In the genomic region with DNA sequence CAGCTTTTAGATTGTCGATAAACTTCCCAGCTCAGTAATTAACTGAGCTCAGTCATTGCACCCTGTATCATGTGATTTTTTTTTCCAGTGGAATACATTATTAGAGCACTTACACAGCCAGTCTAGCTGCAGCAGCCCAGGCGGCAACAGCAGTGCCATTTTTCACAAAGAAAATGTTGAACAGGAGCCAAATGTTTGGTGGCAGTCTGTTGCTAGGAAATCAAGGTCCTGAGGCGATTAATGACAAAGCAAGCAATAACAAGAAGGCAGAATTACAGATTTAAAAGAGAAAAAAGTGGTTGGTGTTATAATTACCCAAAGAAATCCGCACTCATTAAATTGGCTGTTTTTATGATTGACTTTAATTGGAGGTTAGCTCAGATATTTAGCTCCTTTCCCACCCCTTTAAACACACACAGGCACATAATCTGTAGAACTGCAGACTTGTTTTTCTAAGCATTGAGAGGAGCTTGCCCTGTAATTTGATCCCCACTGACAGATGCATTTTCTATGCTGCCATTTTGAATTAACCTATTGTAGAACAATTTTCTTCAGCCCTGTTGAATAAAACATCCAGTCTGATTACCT, we compare ENCODE assay signal across 1 cellular context.
A peak's percentile ranks its signal among the peaks of the same experiment; 100 is the strongest.
TF ChIP-seq lines count a peak whose summit lies in the region.

No MANE protein-coding gene starts in this region.

TF ChIP-seq in HEK293, 187 proteins besides CTCF, POLR2A, EP300 and RAD21 (continued from another document):
- TF ChIP-seq KLF10 (tag by site-specific recombination; IDR thresholded peaks at IDR 0.05) (peak; percentile 48; the same call in 1 of the 2 replicates), ZNF169 (tag by site-specific recombination; IDR thresholded peaks at IDR 0.05) (no peak), PRDM10 (tag by site-specific recombination; IDR thresholded peaks at IDR 0.05) (peak; percentile 58), ZNF837 (tag by site-specific recombination; IDR thresholded peaks at IDR 0.05) (no peak), ZNF677 (tag by site-specific recombination; IDR thresholded peaks at IDR 0.05) (no peak), ZNF626 (tag by site-specific recombination; IDR thresholded peaks at IDR 0.05) (0 out of 2 replicates have a peak, but pooled peaks have one; percentile 9), EGR2 (tag by site-specific recombination; IDR thresholded peaks at IDR 0.05; ENCODE audit: low read depth) (no peak), ZNF670 (tag by site-specific recombination; IDR thresholded peaks at IDR 0.05; ENCODE audit: low read depth) (no peak), ZNF10 (tag by site-specific recombination; IDR thresholded peaks at IDR 0.05) (no peak), ZNF610 (tag by site-specific recombination; IDR thresholded peaks at IDR 0.05; ENCODE audit: borderline replicate concordance) (peak; percentile 83), ZNF558 (tag by site-specific recombination; IDR thresholded peaks at IDR 0.05) (peak; percentile 58; the same call in 1 of the 2 replicates), ZNF324 (tag by site-specific recombination; IDR thresholded peaks at IDR 0.05) (peak; percentile 41; the same call in 1 of the 2 replicates), WT1 (tag by site-specific recombination; IDR thresholded peaks at IDR 0.05) (peak; percentile 93), ZNF239 (tag by site-specific recombination; IDR thresholded peaks at IDR 0.05) (no peak), TSHZ1 (tag by site-specific recombination; IDR thresholded peaks at IDR 0.05; ENCODE audit: borderline replicate concordance) (peak; percentile 78), ZNF292 (tag by site-specific recombination; IDR thresholded peaks at IDR 0.05; ENCODE audit: borderline replicate concordance, low read depth) (no peak), ZBTB1 (tag by site-specific recombination; IDR thresholded peaks at IDR 0.05) (peak; percentile 85; the same call in 1 of the 2 replicates), ZNF830 (tag by site-specific recombination; IDR thresholded peaks at IDR 0.05; ENCODE audit: low read depth) (no peak), GLIS2 (tag by site-specific recombination; IDR thresholded peaks at IDR 0.05) (no peak), ZNF114 (tag by site-specific recombination; IDR thresholded peaks at IDR 0.05) (no peak), ZNF555 (tag by site-specific recombination; conservative IDR thresholded peaks at IDR 0.05) (no peak), ZNF777 (tag by site-specific recombination; IDR thresholded peaks at IDR 0.05; ENCODE audit: borderline replicate concordance) (no peak), ZNF391 (tag by site-specific recombination; IDR thresholded peaks at IDR 0.05; ENCODE audit: borderline replicate concordance, low read depth) (no peak; the same call in 1 of the 2 replicates), ZNF223 (tag by site-specific recombination; IDR thresholded peaks at IDR 0.05) (no peak), ZBTB20 (tag by site-specific recombination; IDR thresholded peaks at IDR 0.05) (0 out of 2 replicates have a peak, but pooled peaks have one; percentile 17), KLF1 (tag by site-specific recombination; IDR thresholded peaks at IDR 0.05) (peak; percentile 90), ZNF701 (tag by site-specific recombination; IDR thresholded peaks at IDR 0.05) (no peak), PBX3 (CRISPR knock-in tag; IDR thresholded peaks at IDR 0.05) (no peak), ZNF792 (tag by site-specific recombination; IDR thresholded peaks at IDR 0.05) (no peak), ZNF24 (tag by site-specific recombination; IDR thresholded peaks at IDR 0.05) (peak; percentile 88), KLF7 (tag by site-specific recombination; IDR thresholded peaks at IDR 0.05; ENCODE audit: borderline replicate concordance) (no peak; the same call in 1 of the 2 replicates), ZNF707 (tag by site-specific recombination; IDR thresholded peaks at IDR 0.05) (no peak)
- TF ChIP-seq, protein P1, sequence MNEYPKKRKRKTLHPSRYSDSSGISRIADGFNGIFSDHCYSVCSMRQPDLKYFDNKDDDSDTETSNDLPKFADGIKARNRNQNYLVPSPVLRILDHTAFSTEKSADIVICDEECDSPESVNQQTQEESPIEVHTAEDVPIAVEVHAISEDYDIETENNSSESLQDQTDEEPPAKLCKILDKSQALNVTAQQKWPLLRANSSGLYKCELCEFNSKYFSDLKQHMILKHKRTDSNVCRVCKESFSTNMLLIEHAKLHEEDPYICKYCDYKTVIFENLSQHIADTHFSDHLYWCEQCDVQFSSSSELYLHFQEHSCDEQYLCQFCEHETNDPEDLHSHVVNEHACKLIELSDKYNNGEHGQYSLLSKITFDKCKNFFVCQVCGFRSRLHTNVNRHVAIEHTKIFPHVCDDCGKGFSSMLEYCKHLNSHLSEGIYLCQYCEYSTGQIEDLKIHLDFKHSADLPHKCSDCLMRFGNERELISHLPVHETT (tag by site-specific recombination; IDR thresholded peaks at IDR 0.05) = peak; percentile 58; the same call in 1 of the 2 replicates
- TF ChIP-seq, protein P2, sequence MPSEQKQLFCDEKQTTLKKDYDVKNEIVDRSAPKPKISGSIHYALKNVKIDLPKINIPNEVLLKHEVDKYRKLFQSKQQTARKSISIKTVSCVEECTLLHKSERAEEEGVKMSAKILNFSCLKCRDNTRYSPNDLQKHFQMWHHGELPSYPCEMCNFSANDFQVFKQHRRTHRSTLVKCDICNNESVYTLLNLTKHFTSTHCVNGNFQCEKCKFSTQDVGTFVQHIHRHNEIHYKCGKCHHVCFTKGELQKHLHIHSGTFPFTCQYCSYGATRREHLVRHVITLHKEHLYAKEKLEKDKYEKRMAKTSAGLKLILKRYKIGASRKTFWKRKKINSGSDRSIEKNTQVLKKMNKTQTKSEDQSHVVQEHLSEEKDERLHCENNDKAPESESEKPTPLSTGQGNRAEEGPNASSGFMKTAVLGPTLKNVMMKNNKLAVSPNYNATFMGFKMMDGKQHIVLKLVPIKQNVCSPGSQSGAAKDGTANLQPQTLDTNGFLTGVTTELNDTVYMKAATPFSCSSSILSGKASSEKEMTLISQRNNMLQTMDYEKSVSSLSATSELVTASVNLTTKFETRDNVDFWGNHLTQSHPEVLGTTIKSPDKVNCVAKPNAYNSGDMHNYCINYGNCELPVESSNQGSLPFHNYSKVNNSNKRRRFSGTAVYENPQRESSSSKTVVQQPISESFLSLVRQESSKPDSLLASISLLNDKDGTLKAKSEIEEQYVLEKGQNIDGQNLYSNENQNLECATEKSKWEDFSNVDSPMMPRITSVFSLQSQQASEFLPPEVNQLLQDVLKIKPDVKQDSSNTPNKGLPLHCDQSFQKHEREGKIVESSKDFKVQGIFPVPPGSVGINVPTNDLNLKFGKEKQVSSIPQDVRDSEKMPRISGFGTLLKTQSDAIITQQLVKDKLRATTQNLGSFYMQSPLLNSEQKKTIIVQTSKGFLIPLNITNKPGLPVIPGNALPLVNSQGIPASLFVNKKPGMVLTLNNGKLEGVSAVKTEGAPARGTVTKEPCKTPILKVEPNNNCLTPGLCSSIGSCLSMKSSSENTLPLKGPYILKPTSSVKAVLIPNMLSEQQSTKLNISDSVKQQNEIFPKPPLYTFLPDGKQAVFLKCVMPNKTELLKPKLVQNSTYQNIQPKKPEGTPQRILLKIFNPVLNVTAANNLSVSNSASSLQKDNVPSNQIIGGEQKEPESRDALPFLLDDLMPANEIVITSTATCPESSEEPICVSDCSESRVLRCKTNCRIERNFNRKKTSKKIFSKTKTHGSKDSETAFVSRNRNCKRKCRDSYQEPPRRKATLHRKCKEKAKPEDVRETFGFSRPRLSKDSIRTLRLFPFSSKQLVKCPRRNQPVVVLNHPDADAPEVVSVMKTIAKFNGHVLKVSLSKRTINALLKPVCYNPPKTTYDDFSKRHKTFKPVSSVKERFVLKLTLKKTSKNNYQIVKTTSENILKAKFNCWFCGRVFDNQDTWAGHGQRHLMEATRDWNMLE (tag by site-specific recombination; conservative IDR thresholded peaks at IDR 0.05; ENCODE audit: low read depth) = no peak
- TF ChIP-seq, protein P3, sequence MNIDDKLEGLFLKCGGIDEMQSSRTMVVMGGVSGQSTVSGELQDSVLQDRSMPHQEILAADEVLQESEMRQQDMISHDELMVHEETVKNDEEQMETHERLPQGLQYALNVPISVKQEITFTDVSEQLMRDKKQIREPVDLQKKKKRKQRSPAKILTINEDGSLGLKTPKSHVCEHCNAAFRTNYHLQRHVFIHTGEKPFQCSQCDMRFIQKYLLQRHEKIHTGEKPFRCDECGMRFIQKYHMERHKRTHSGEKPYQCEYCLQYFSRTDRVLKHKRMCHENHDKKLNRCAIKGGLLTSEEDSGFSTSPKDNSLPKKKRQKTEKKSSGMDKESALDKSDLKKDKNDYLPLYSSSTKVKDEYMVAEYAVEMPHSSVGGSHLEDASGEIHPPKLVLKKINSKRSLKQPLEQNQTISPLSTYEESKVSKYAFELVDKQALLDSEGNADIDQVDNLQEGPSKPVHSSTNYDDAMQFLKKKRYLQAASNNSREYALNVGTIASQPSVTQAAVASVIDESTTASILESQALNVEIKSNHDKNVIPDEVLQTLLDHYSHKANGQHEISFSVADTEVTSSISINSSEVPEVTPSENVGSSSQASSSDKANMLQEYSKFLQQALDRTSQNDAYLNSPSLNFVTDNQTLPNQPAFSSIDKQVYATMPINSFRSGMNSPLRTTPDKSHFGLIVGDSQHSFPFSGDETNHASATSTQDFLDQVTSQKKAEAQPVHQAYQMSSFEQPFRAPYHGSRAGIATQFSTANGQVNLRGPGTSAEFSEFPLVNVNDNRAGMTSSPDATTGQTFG (tag by site-specific recombination; IDR thresholded peaks at IDR 0.05; ENCODE audit: borderline replicate concordance) = no peak
- TF ChIP-seq, protein P4, sequence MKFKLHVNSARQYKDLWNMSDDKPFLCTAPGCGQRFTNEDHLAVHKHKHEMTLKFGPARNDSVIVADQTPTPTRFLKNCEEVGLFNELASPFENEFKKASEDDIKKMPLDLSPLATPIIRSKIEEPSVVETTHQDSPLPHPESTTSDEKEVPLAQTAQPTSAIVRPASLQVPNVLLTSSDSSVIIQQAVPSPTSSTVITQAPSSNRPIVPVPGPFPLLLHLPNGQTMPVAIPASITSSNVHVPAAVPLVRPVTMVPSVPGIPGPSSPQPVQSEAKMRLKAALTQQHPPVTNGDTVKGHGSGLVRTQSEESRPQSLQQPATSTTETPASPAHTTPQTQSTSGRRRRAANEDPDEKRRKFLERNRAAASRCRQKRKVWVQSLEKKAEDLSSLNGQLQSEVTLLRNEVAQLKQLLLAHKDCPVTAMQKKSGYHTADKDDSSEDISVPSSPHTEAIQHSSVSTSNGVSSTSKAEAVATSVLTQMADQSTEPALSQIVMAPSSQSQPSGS (tag by site-specific recombination; IDR thresholded peaks at IDR 0.05; ENCODE audit: low read depth) = no peak
TF ChIP-seq in HEK293: peak in this region for 65.
